Comparison of ENCODE assay signal across 22 cellular contexts in genomic region chrX:148424570-148424969, GRCh38.
"Had no signal": no experiment of that assay in that cellular context is flagged by ENCODE, and none has a peak within 500 bp of the region (broad histone marks: within the 10 kb centered on the region; RNA-seq: fewer than 3 reads in every experiment).

No MANE protein-coding gene starts in this region.

- ATAC-seq: activated CD8-positive, alpha-beta memory T cell treated with anti-CD3 and anti-CD28 coated beads, Interleukin-2, amount 10 ng/mL, durations not matched to agents 7 days and 5 days; activated T-helper 17 cell treated with anti-CD3 and anti-CD28 coated beads, Interleukin-2, amount 50 U/mL, for 72 hours; gastroesophageal sphincter; SK-N-SH treated with all-trans-retinoic acid at 6 μM for 48 hours; T-helper 17 cell had no signal

- H3K4me1 Mint-ChIP-seq: activated B cell treated with CpG ODN at 0.5 μM for 24 hours; activated CD4-positive, alpha-beta memory T cell treated with anti-CD3 and anti-CD28 coated beads, Interleukin-2, amount 10 ng/mL, durations not matched to agents 7 days and 5 days; activated CD4-positive, alpha-beta T cell treated with anti-CD3 and anti-CD28 coated beads, Interleukin-2, amount 10 ng/mL, durations not matched to agents 24 days and 14 days; activated CD8-positive, alpha-beta memory T cell treated with anti-CD3 and anti-CD28 coated beads, Interleukin-2, amount 10 ng/mL, durations not matched to agents 7 days and 5 days; activated naive CD4-positive, alpha-beta T cell treated with anti-CD3 and anti-CD28 coated beads, Interleukin-2, amount 10 ng/mL, durations not matched to agents 7 days and 5 days; activated naive CD8-positive, alpha-beta T cell treated with anti-CD3 and anti-CD28 coated beads, Interleukin-2, amount 10 ng/mL, durations not matched to agents 7 days and 5 days; activated T-helper 17 cell treated with anti-CD3 and anti-CD28 coated beads, Interleukin-2, amount 50 U/mL, for 72 hours; central memory CD8-positive, alpha-beta T cell; T-helper 17 cell had no signal

- H3K9me3 Mint-ChIP-seq: activated B cell treated with CpG ODN at 0.5 μM for 24 hours; activated CD4-positive, alpha-beta memory T cell treated with anti-CD3 and anti-CD28 coated beads, Interleukin-2, amount 10 ng/mL, durations not matched to agents 7 days and 5 days; activated naive CD4-positive, alpha-beta T cell treated with anti-CD3 and anti-CD28 coated beads, Interleukin-2, amount 10 ng/mL, durations not matched to agents 7 days and 5 days; central memory CD8-positive, alpha-beta T cell; T-helper 2 cell treated with Interferon-gamma antibody and Interleukin-4, amounts not matched to agents 5 μg/mL and 100 μg/mL, for 36 hours had no signal

- H3K36me3 Mint-ChIP-seq: activated CD8-positive, alpha-beta memory T cell treated with anti-CD3 and anti-CD28 coated beads, Interleukin-2, amount 10 ng/mL, durations not matched to agents 7 days and 5 days; activated naive CD4-positive, alpha-beta T cell treated with anti-CD3 and anti-CD28 coated beads, Interleukin-2, amount 10 ng/mL, durations not matched to agents 7 days and 5 days had no signal

- H3K27ac Mint-ChIP-seq: activated B cell treated with CpG ODN at 0.5 μM for 24 hours; activated CD4-positive, alpha-beta memory T cell treated with anti-CD3 and anti-CD28 coated beads, Interleukin-2, amount 10 ng/mL, durations not matched to agents 7 days and 5 days; activated CD4-positive, alpha-beta T cell treated with anti-CD3 and anti-CD28 coated beads, Interleukin-2, amount 10 ng/mL, durations not matched to agents 24 days and 14 days; activated CD8-positive, alpha-beta memory T cell treated with anti-CD3 and anti-CD28 coated beads, Interleukin-2, amount 10 ng/mL, durations not matched to agents 7 days and 5 days; activated naive CD4-positive, alpha-beta T cell treated with anti-CD3 and anti-CD28 coated beads, Interleukin-2, amount 10 ng/mL, durations not matched to agents 7 days and 5 days; activated naive CD8-positive, alpha-beta T cell treated with anti-CD3 and anti-CD28 coated beads, Interleukin-2, amount 10 ng/mL, durations not matched to agents 7 days and 5 days; activated T-helper 17 cell treated with anti-CD3 and anti-CD28 coated beads, Interleukin-2, amount 50 U/mL, for 72 hours; T-helper 17 cell; T-helper 2 cell treated with Interferon-gamma antibody and Interleukin-4, amounts not matched to agents 5 μg/mL and 100 μg/mL, for 36 hours had no signal

- H3K27me3 Mint-ChIP-seq: activated B cell treated with CpG ODN at 0.5 μM for 24 hours; activated CD4-positive, alpha-beta memory T cell treated with anti-CD3 and anti-CD28 coated beads, Interleukin-2, amount 10 ng/mL, durations not matched to agents 7 days and 5 days; activated CD4-positive, alpha-beta T cell treated with anti-CD3 and anti-CD28 coated beads, Interleukin-2, amount 10 ng/mL, durations not matched to agents 24 days and 14 days; activated CD8-positive, alpha-beta memory T cell treated with anti-CD3 and anti-CD28 coated beads, Interleukin-2, amount 10 ng/mL, durations not matched to agents 7 days and 5 days; activated naive CD4-positive, alpha-beta T cell treated with anti-CD3 and anti-CD28 coated beads, Interleukin-2, amount 10 ng/mL, durations not matched to agents 7 days and 5 days; activated naive CD8-positive, alpha-beta T cell treated with anti-CD3 and anti-CD28 coated beads, Interleukin-2, amount 10 ng/mL, durations not matched to agents 7 days and 5 days; activated T-helper 17 cell treated with anti-CD3 and anti-CD28 coated beads, Interleukin-2, amount 50 U/mL, for 72 hours; central memory CD8-positive, alpha-beta T cell; T-helper 17 cell had no signal

- DNase-seq: activated B cell treated with CpG ODN at 0.5 μM for 24 hours; activated CD4-positive, alpha-beta memory T cell treated with anti-CD3 and anti-CD28 coated beads, Interleukin-2, amount 10 ng/mL, durations not matched to agents 7 days and 5 days; activated CD4-positive, alpha-beta T cell treated with anti-CD3 and anti-CD28 coated beads, Interleukin-2, amount 10 ng/mL, durations not matched to agents 24 days and 14 days; activated CD8-positive, alpha-beta memory T cell treated with anti-CD3 and anti-CD28 coated beads, Interleukin-2, amount 10 ng/mL, durations not matched to agents 7 days and 5 days; activated CD8-positive, alpha-beta memory T cell treated with anti-CD3 and anti-CD28 coated beads, Interleukin-2, amount 50 U/mL, for 4 hours; activated effector memory CD4-positive, alpha-beta T cell treated with anti-CD3 and anti-CD28 coated beads, Interleukin-2, amount 50 U/mL, for 16 hours; activated naive CD4-positive, alpha-beta T cell treated with anti-CD3 and anti-CD28 coated beads, Interleukin-2, amount 10 ng/mL, durations not matched to agents 7 days and 5 days; activated naive CD8-positive, alpha-beta T cell treated with anti-CD3 and anti-CD28 coated beads, Interleukin-2, amount 10 ng/mL, durations not matched to agents 7 days and 5 days; amniotic stem cell; anterior cingulate cortex; brain microvascular endothelial cell; effector CD8-positive, alpha-beta T cell; esophagus squamous epithelium; foreskin melanocyte; T-helper 1 cell; T-helper 17 cell; T1000 had no signal

- H3K4me3 Mint-ChIP-seq: activated B cell treated with CpG ODN at 0.5 μM for 24 hours; activated CD4-positive, alpha-beta memory T cell treated with anti-CD3 and anti-CD28 coated beads, Interleukin-2, amount 10 ng/mL, durations not matched to agents 7 days and 5 days; activated CD4-positive, alpha-beta T cell treated with anti-CD3 and anti-CD28 coated beads, Interleukin-2, amount 10 ng/mL, durations not matched to agents 24 days and 14 days; activated CD8-positive, alpha-beta memory T cell treated with anti-CD3 and anti-CD28 coated beads, Interleukin-2, amount 10 ng/mL, durations not matched to agents 7 days and 5 days; activated naive CD4-positive, alpha-beta T cell treated with anti-CD3 and anti-CD28 coated beads, Interleukin-2, amount 10 ng/mL, durations not matched to agents 7 days and 5 days; activated naive CD8-positive, alpha-beta T cell treated with anti-CD3 and anti-CD28 coated beads, Interleukin-2, amount 10 ng/mL, durations not matched to agents 7 days and 5 days; activated T-helper 17 cell treated with anti-CD3 and anti-CD28 coated beads, Interleukin-2, amount 50 U/mL, for 72 hours; central memory CD8-positive, alpha-beta T cell; T-helper 17 cell; T-helper 2 cell treated with Interferon-gamma antibody and Interleukin-4, amounts not matched to agents 5 μg/mL and 100 μg/mL, for 36 hours had no signal
